In genomic region chr21:44320847-44321246, GRCh38 we compare ENCODE assay signal across 10 cellular contexts. TPM values are rescaled to one million over a fixed set of nuclear protein-coding genes. Genes with fewer than 3 reads are reported as not detected.
"Had no signal": no experiment of that assay in that cellular context is flagged by ENCODE, and none has a peak within 500 bp of the region (broad histone marks: within the 10 kb centered on the region; RNA-seq: fewer than 3 reads in every experiment).

No MANE protein-coding gene starts in this region.

- DNase-seq: H9, HCEC 1CT, IMR-90, KBM-7 had no signal

- H3K4me2 ChIP-seq: GM23338, KMS-11 had no signal

- H3K4me3 ChIP-seq: GM23338 had no signal

- H3K9ac ChIP-seq: KMS-11 had no signal

- H3K27ac ChIP-seq: KMS-11 had no signal

- H2AFZ ChIP-seq: GM23338 had no signal

- FAIRE-seq: H1, H54, HTR-8/SVneo had no signal

- ATAC-seq: GM23338 had no signal

RNA-seq across cellular contexts. Expression of gene TRPM2, which starts 32.6 kb away (rescaled TPM):
- total RNA-seq: HT-29, IMR-90 had no signal
- polyA plus RNA-seq: IMR-90 had no signal

RNA-seq across cellular contexts. Expression of gene AIRE, which starts 35.2 kb away (rescaled TPM):
- total RNA-seq: H1, HT-29, IMR-90 had no signal
- polyA plus RNA-seq: GM23338 had no signal

RNA-seq across cellular contexts. Expression of gene DNMT3L, which starts 59.1 kb away (rescaled TPM):
- total RNA-seq: GM23338, H1, HT-29, IMR-90 had no signal
- polyA plus RNA-seq: IMR-90 had no signal
